Comparison of ENCODE assay signal across 8 cellular contexts in genomic region chr1:180154003-180154324, GRCh38. TPM values are rescaled to one million over a fixed set of nuclear protein-coding genes. Genes with fewer than 3 reads are reported as not detected.
DNase-seq lines count a peak whose midpoint lies in the region; ATAC-seq and TF ChIP-seq lines count a peak whose summit lies in the region.

No MANE protein-coding gene starts in this region.

- H3K9me3 ChIP-seq in SK-N-SH (no peaks in the 10 kb centered on the region), adipocyte (ENCODE audit: control insufficient read depth, low read length) (no peaks in the 10 kb centered on the region), thymus (ENCODE audit: control insufficient read depth) (no peaks in the 10 kb centered on the region)

- peaks cover 27 to 28% of the 10 kb centered on the region in 2 experiments for H3K4me1 ChIP-seq in SK-N-SH (ENCODE audit: control insufficient read depth in 1 of 2, insufficient read depth in 2 of 2, low read depth in 1 of 2, low read length in 1 of 2)
- H3K4me1 ChIP-seq in adipocyte (ENCODE audit: control insufficient read depth, insufficient read depth, low read length), result peaks cover 46% of the 10 kb centered on the region
- H3K4me1 ChIP-seq in thymus (ENCODE audit: control insufficient read depth, insufficient read depth, low read length), result peaks cover 6% of the 10 kb centered on the region

- H3K36me3 ChIP-seq in SK-N-SH (replicated peaks in 1 of 2; ENCODE audit: control insufficient read depth in 1 of 2, insufficient read depth in 2 of 2, low read length in 1 of 2), result no peaks in the 10 kb centered on the region
- no peaks in the 10 kb centered on the region for H3K36me3 ChIP-seq in adipocyte (ENCODE audit: control insufficient read depth, insufficient read depth, low read length, severe bottlenecking)
- no peaks in the 10 kb centered on the region for H3K36me3 ChIP-seq in thymus (ENCODE audit: control insufficient read depth, insufficient read depth)

- H2AFZ ChIP-seq in SK-N-SH (ENCODE audit: low read depth), result peak overlapping the region; percentile 56

- TF ChIP-seq CTCF in SK-N-SH (IDR thresholded peaks at IDR 0.05), result no peak

- peak overlapping the region; percentile 80 for H3K4me2 ChIP-seq in SK-N-SH

- POLR2A ChIA-PET in SK-N-SH (lab: Yijun Ruan, JAX), result no interaction called here

- no peak for TF ChIP-seq EP300 in SK-N-SH (IDR thresholded peaks at IDR 0.05; ENCODE audit: borderline replicate concordance in 1 of 2, low read depth in 1 of 2, low read length in 1 of 2)

- H4K20me1 ChIP-seq in SK-N-SH (ENCODE audit: insufficient read depth), result peaks cover 21% of the 10 kb centered on the region; the same call in 1 of the 2 replicates

- H3K9me2 ChIP-seq in SK-N-SH, result no peaks in the 10 kb centered on the region

- H3K9ac ChIP-seq in SK-N-SH (peak overlapping the region; percentile 80), adipocyte (ENCODE audit: low read length) (peak overlapping the region; percentile 96)

- H3K79me2 ChIP-seq in SK-N-SH (ENCODE audit: insufficient read depth), result peaks cover 42% of the 10 kb centered on the region

- in situ Hi-C loops in KBM-7 (cut with MboI; ENCODE audit: low pct_unique_long_range_greater_than_20kb, low sequenced_read_pairs), result no loop called here

- ATAC-seq in SK-N-SH treated with all-trans-retinoic acid at 6 μM for 48 hours, result no peak; the same call in 2 of the 3 replicates

- H3K4me3 ChIP-seq in SK-N-SH (ENCODE audit: low read depth in 2 of 2, low read length in 1 of 2) (peak overlapping the region; percentile 49 to 72), adipocyte (ENCODE audit: low read length) (peak overlapping the region; percentile 97), thymus (ENCODE audit: low read length) (peak overlapping the region; percentile 81)

- H3K27ac ChIP-seq in SK-N-SH (ENCODE audit: low read depth in 2 of 2, low read length in 1 of 2), result peak overlapping the region; percentile 76 to 95
- peak overlapping the region; percentile 33 for H3K27ac ChIP-seq in thymus (ENCODE audit: low read depth)

- DNase-seq in SK-N-SH (no peak), adipocyte (ENCODE audit: low read depth) (no peak), left kidney (ENCODE audit: low read depth, low spot score) (peak; percentile 15), nucleus accumbens (lab: John Stamatoyannopoulos, UW) (no peak), KBM-7 (no peak), activated gamma-delta T cell (lab: John Stamatoyannopoulos, UW) (no peak)

- no peak for TF ChIP-seq RAD21 in SK-N-SH (IDR thresholded peaks at IDR 0.05; ENCODE audit: low read length)

- H3F3A ChIP-seq in SK-N-SH (replicated peaks; ENCODE audit: insufficient read depth), result peaks cover 26% of the 10 kb centered on the region

- H3K27me3 ChIP-seq in SK-N-SH (ENCODE audit: insufficient read depth) (no peaks in the 10 kb centered on the region), adipocyte (replicated peaks; ENCODE audit: control insufficient read depth, insufficient read depth, low read length) (no peaks in the 10 kb centered on the region), thymus (ENCODE audit: control insufficient read depth, insufficient read depth) (no peaks in the 10 kb centered on the region)

- 27% methylated on average over 6 of the region's 7 CpGs for WGBS in SK-N-SH (ENCODE audit: low lambda C conversion rate)
- 21% methylated on average over 7 of the region's 7 CpGs for WGBS in thymus

- CTCF ChIA-PET in SK-N-SH (lab: Yijun Ruan, JAX), result interaction anchor here (1.0 kb wide), 1 partner anchor 25 kb away, joined by 4 read pairs; no protein-coding TSS in a partner anchor

TF ChIP-seq in SK-N-SH, 30 proteins besides CTCF, POLR2A, EP300 and RAD21 (continues in another document):
- no peak for TF ChIP-seq REST (IDR thresholded peaks at IDR 0.05; ENCODE audit: low read depth, low read length)
- no peak for TF ChIP-seq SIN3A (IDR thresholded peaks at IDR 0.05; ENCODE audit: borderline replicate concordance, low read depth, low read length)
- TF ChIP-seq, protein P1, sequence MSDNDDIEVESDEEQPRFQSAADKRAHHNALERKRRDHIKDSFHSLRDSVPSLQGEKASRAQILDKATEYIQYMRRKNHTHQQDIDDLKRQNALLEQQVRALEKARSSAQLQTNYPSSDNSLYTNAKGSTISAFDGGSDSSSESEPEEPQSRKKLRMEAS (IDR thresholded peaks at IDR 0.05; ENCODE audit: low read depth), result no peak
- TF ChIP-seq FOXM1 (IDR thresholded peaks at IDR 0.05; ENCODE audit: low read depth), result no peak
- TF ChIP-seq, protein P2, sequence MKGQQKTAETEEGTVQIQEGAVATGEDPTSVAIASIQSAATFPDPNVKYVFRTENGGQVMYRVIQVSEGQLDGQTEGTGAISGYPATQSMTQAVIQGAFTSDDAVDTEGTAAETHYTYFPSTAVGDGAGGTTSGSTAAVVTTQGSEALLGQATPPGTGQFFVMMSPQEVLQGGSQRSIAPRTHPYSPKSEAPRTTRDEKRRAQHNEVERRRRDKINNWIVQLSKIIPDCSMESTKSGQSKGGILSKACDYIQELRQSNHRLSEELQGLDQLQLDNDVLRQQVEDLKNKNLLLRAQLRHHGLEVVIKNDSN (IDR thresholded peaks at IDR 0.05; ENCODE audit: borderline replicate concordance, low read depth), result no peak

TF ChIP-seq in SK-N-SH treated with all-trans-retinoic acid at 6 μM for 48 hours, 23 proteins besides CTCF, POLR2A, EP300 and RAD21 (continues in another document):
- TF ChIP-seq CSRNP3 (CRISPR knock-in tag; IDR thresholded peaks at IDR 0.05) (no peak), ESRRG (CRISPR knock-in tag; IDR thresholded peaks at IDR 0.05) (no peak), BACH2 (CRISPR knock-in tag; IDR thresholded peaks at IDR 0.05; ENCODE audit: borderline replicate concordance) (no peak), ZNF565 (CRISPR knock-in tag; conservative IDR thresholded peaks at IDR 0.05; ENCODE audit: low read depth) (no peak), OSR1 (CRISPR knock-in tag; IDR thresholded peaks at IDR 0.05) (no peak), PATZ1 (CRISPR knock-in tag; IDR thresholded peaks at IDR 0.05; ENCODE audit: borderline replicate concordance) (no peak), TOX (CRISPR knock-in tag; IDR thresholded peaks at IDR 0.05; ENCODE audit: borderline replicate concordance) (no peak), ZNF70 (CRISPR knock-in tag; IDR thresholded peaks at IDR 0.05) (no peak), ZNF8 (CRISPR knock-in tag; IDR thresholded peaks at IDR 0.05) (no peak)
- TF ChIP-seq, protein P3, sequence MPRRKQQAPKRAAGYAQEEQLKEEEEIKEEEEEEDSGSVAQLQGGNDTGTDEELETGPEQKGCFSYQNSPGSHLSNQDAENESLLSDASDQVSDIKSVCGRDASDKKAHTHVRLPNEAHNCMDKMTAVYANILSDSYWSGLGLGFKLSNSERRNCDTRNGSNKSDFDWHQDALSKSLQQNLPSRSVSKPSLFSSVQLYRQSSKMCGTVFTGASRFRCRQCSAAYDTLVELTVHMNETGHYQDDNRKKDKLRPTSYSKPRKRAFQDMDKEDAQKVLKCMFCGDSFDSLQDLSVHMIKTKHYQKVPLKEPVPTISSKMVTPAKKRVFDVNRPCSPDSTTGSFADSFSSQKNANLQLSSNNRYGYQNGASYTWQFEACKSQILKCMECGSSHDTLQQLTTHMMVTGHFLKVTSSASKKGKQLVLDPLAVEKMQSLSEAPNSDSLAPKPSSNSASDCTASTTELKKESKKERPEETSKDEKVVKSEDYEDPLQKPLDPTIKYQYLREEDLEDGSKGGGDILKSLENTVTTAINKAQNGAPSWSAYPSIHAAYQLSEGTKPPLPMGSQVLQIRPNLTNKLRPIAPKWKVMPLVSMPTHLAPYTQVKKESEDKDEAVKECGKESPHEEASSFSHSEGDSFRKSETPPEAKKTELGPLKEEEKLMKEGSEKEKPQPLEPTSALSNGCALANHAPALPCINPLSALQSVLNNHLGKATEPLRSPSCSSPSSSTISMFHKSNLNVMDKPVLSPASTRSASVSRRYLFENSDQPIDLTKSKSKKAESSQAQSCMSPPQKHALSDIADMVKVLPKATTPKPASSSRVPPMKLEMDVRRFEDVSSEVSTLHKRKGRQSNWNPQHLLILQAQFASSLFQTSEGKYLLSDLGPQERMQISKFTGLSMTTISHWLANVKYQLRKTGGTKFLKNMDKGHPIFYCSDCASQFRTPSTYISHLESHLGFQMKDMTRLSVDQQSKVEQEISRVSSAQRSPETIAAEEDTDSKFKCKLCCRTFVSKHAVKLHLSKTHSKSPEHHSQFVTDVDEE (CRISPR knock-in tag; IDR thresholded peaks at IDR 0.05), result no peak

RNA-seq across cellular contexts. Expression of gene QSOX1, which starts 0.7 kb away (rescaled TPM):
- polyA plus RNA-seq in SK-N-SH (2012; rRNA removed), result 307 and 359 TPM in 2 replicates
- 181 and 270 TPM in 2 replicates for polyA plus RNA-seq in SK-N-SH (2012; cell fraction: cytosol; rRNA removed)
- polyA plus RNA-seq in SK-N-SH (2012; cell fraction: nucleus; rRNA removed), result 436 and 654 TPM in 2 replicates
- polyA plus RNA-seq in thymus, result 48.2 TPM
